ENCODE assay signal across 8 cellular contexts in the genomic region with DNA sequence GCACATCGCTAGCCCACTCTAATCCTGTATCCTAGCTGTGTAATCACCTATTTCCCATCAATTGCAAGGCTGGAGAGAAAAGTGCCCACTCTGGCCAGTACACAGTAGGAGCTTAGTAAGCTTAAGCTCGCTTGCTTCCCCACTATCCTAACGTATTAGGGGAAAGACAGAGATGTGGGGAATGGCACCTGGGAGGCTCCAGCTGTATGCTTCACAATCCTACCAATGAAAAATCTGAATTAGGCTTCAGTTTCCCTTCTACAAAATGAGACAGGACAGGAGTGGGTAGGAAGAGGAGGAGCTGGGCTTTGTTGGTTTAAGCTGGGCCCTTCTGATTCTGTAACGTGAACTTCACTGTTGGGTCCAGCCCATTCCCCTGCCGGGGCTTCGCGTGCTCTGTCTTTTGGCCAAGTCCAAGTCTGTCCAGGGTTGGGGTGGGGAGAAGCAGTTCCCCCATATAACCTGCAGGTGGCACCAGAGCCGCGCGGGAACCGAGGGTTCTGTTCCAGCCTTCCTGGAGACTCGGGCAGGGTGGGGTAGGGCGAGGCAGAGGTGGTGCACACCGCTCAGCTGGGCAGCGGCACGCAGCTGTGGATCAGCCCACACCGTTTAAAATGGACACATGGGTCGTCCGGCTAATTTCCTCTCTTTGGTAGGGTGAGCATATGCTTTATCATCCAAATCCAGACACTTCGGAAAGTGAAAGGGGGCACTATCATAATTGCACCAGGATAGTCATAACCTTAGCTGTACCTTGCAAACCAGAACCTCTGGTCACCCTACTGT.
DNase-seq lines count a peak whose midpoint lies in the region; ATAC-seq and TF ChIP-seq lines count a peak whose summit lies in the region.

No MANE protein-coding gene starts in this region.

- H3K27me3 ChIP-seq in DND-41 (ENCODE audit: insufficient read depth, low read length, poor library complexity) (no peaks in the 10 kb centered on the region), breast epithelium (no peaks in the 10 kb centered on the region)

- H3K79me2 ChIP-seq in DND-41 (ENCODE audit: insufficient read depth, low read length), result no peaks in the 10 kb centered on the region

- no peaks in the 10 kb centered on the region for H4K20me1 ChIP-seq in DND-41 (ENCODE audit: insufficient read depth, low read length)

- H3K9ac ChIP-seq in DND-41 (ENCODE audit: low read depth, low read length), result no peak overlapping the region

- peaks cover 5% of the 10 kb centered on the region; the same call in 1 of the 2 replicates for H3K4me1 ChIP-seq in DND-41 (ENCODE audit: insufficient read depth, low read length)
- peaks cover 0 to 2% of the 10 kb centered on the region in 2 donors for H3K4me1 ChIP-seq in breast epithelium

- TF ChIP-seq POLR2A in breast epithelium (IDR thresholded peaks at IDR 0.05), result no peak

- H3K36me3 ChIP-seq in DND-41 (ENCODE audit: insufficient read depth, low read length) (no peaks in the 10 kb centered on the region), breast epithelium (no peaks in the 10 kb centered on the region)

- peak; percentile 98 for ATAC-seq in DND-41 (ENCODE audit: insufficient read depth, low read depth)
- no peak for ATAC-seq in HG03045 (IDR thresholded peaks at IDR 0.05; ENCODE audit: unreplicated experiment)

- H3K4me3 ChIP-seq in DND-41 (ENCODE audit: low read depth in 1 of 2, low read length in 2 of 2), result no peak overlapping the region
- peak overlapping the region; percentile 7 to 38 (median 32) for H3K4me3 ChIP-seq in breast epithelium

- TF ChIP-seq CTCF in DND-41 (IDR thresholded peaks at IDR 0.05; ENCODE audit: borderline replicate concordance, extremely low read depth, low read length, poor library complexity, severe bottlenecking) (peak; percentile 91), VCaP (conservative IDR thresholded peaks at IDR 0.05) (peak; percentile 99), breast epithelium (IDR thresholded peaks at IDR 0.05) (peak; percentile 88 to 95 (median 93))

- H3K9me3 ChIP-seq in DND-41 (ENCODE audit: insufficient read depth, low read length, severe bottlenecking), result no peaks in the 10 kb centered on the region
- no peaks in the 10 kb centered on the region for H3K9me3 ChIP-seq in breast epithelium

- H3K27ac ChIP-seq in DND-41 (ENCODE audit: low read length), result no peak overlapping the region
- H3K27ac ChIP-seq in VCaP, result peak overlapping the region; percentile 11; the same call in 1 of the 2 replicates
- no peak overlapping the region for H3K27ac ChIP-seq in breast epithelium

- DNase-seq in DND-41 (peak; percentile 74), HCEC 1CT (peak; percentile 23), NCI-H1694 treated with DMSO at 0.1 percent for 48 hours (lab: John Stamatoyannopoulos, UW) (peak; percentile 21), breast epithelium (ENCODE audit: low spot score in 2 of 2) (peak; percentile 54 to 81), islet precursor cell (peak; percentile 91)
- peak; percentile 54 to 63 for DNase-seq in stimulated activated CD4-positive, alpha-beta T cell treated with anti-CD3 and anti-CD28 coated beads, Interleukin-15, amount 100 ng/mL, for 1 hour (ENCODE audit: low read depth in 1 of 2, low spot score in 1 of 2)

- H3K4me2 ChIP-seq in DND-41 (ENCODE audit: insufficient read depth, low read length), result peak overlapping the region; percentile 50

- no peak overlapping the region for H2AFZ ChIP-seq in DND-41 (ENCODE audit: low read depth, low read length)

- intact Hi-C loops in breast epithelium (cut with DNase I; ENCODE audit: low total_unique reads), result no loop called here

Comparison
In these comparisons a context has a peak if more than half of its experiments do, and no peak if none do; other contexts are left out.
1. DNase-seq: peak in every context shown above with its lines; median percentile 91 in islet precursor cell; 74 in DND-41; 68 in breast epithelium; 58 in stimulated activated CD4-positive, alpha-beta T cell treated with anti-CD3 and anti-CD28 coated beads, Interleukin-15, amount 100 ng/mL, for 1 hour; 23 in HCEC 1CT; 21 in NCI-H1694 treated with DMSO at 0.1 percent for 48 hours.
2. H3K4me3 ChIP-seq: peak in breast epithelium (3 of 3); none in DND-41 (0 of 2).
3. Peak in every context shown above with its lines, with median percentiles within 50 percentile points of each other: CTCF ChIP-seq.